In the genomic region with DNA sequence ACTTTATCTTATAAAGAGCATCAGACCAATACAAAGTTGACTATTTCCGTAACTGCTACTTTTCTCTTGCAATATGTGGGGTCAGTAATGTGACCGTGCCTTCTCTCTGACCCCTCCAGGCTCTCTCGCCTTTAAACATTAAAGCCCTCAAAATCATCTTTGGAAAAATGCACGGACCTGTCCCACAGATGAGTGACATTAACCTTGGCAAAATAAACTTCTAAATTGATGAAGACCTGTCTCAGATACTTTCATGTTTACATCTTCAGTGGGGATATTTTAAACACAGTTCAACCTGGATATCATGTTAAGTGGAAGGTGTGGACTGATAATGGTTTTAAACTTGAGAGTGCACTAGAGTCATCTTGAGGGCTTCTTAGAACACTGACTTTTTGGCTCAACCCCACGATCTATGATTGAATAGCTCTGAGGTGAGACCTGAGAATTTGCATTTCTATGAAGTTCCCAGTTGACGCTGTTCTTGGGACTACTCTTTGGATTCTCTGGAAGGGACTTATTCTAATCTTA, we compare ENCODE assay signal across 3 cellular contexts.
A peak's percentile ranks its signal among the peaks of the same experiment; 100 is the strongest.
TF ChIP-seq lines count a peak whose summit lies in the region.

No MANE protein-coding gene starts in this region.

TF ChIP-seq in HCT116, 20 proteins besides CTCF, POLR2A, EP300 and RAD21:
- TF ChIP-seq POLR2AphosphoS5 (IDR thresholded peaks at IDR 0.05; ENCODE audit: low read depth, low read length) (no peak), EGR1 (IDR thresholded peaks at IDR 0.05; ENCODE audit: low read depth) (no peak), SIN3A (IDR thresholded peaks at IDR 0.05; ENCODE audit: low read depth) (no peak), TCF7L2 (IDR thresholded peaks at IDR 0.05; ENCODE audit: borderline replicate concordance, extremely low read depth, insufficient read depth, insufficient read length) (no peak), ELF1 (IDR thresholded peaks at IDR 0.05; ENCODE audit: borderline replicate concordance, low read depth) (no peak)
- TF ChIP-seq, protein P1, sequence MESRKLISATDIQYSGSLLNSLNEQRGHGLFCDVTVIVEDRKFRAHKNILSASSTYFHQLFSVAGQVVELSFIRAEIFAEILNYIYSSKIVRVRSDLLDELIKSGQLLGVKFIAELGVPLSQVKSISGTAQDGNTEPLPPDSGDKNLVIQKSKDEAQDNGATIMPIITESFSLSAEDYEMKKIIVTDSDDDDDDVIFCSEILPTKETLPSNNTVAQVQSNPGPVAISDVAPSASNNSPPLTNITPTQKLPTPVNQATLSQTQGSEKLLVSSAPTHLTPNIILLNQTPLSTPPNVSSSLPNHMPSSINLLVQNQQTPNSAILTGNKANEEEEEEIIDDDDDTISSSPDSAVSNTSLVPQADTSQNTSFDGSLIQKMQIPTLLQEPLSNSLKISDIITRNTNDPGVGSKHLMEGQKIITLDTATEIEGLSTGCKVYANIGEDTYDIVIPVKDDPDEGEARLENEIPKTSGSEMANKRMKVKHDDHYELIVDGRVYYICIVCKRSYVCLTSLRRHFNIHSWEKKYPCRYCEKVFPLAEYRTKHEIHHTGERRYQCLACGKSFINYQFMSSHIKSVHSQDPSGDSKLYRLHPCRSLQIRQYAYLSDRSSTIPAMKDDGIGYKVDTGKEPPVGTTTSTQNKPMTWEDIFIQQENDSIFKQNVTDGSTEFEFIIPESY (IDR thresholded peaks at IDR 0.05; ENCODE audit: extremely low read depth, insufficient replicate concordance, low read length): no peak
TF ChIP-seq in HCT116: peak in this region for 0.

TF ChIP-seq in K562, 482 proteins besides CTCF, POLR2A, EP300 and RAD21 (continues in another document):
- no peak for TF ChIP-seq EHMT2 (IDR thresholded peaks at IDR 0.05)
- TF ChIP-seq NR2C1 (IDR thresholded peaks at IDR 0.05): 0 out of 2 replicates have a peak, but pooled peaks have one; percentile 20
- TF ChIP-seq NR2C1 (tag; IDR thresholded peaks at IDR 0.05): no peak
- TF ChIP-seq CBX1 (IDR thresholded peaks at IDR 0.05; ENCODE audit: low read depth): no peak
- no peak for TF ChIP-seq ZFP1 (CRISPR knock-in tag; IDR thresholded peaks at IDR 0.05)
- no peak for TF ChIP-seq NFATC3 (IDR thresholded peaks at IDR 0.05)
- TF ChIP-seq DMBX1 (CRISPR knock-in tag; IDR thresholded peaks at IDR 0.05; ENCODE audit: borderline replicate concordance): no peak
- TF ChIP-seq, protein P2, sequence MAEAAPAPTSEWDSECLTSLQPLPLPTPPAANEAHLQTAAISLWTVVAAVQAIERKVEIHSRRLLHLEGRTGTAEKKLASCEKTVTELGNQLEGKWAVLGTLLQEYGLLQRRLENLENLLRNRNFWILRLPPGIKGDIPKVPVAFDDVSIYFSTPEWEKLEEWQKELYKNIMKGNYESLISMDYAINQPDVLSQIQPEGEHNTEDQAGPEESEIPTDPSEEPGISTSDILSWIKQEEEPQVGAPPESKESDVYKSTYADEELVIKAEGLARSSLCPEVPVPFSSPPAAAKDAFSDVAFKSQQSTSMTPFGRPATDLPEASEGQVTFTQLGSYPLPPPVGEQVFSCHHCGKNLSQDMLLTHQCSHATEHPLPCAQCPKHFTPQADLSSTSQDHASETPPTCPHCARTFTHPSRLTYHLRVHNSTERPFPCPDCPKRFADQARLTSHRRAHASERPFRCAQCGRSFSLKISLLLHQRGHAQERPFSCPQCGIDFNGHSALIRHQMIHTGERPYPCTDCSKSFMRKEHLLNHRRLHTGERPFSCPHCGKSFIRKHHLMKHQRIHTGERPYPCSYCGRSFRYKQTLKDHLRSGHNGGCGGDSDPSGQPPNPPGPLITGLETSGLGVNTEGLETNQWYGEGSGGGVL (CRISPR knock-in tag; IDR thresholded peaks at IDR 0.05): no peak

TF ChIP-seq in H1, 55 proteins besides CTCF, POLR2A, EP300 and RAD21:
- TF ChIP-seq CREB1 (IDR thresholded peaks at IDR 0.05) (no peak), SP4 (IDR thresholded peaks at IDR 0.05; ENCODE audit: low read length) (no peak), RBBP5 (IDR thresholded peaks at IDR 0.05; ENCODE audit: borderline replicate concordance, low read depth, low read length) (no peak), CEBPB (IDR thresholded peaks at IDR 0.05; ENCODE audit: low read depth, low read length) (no peak), BCL11A (IDR thresholded peaks at IDR 0.05; ENCODE audit: low read depth in 2 of 2, low read length in 2 of 2) (no peak), EZH2 (IDR thresholded peaks at IDR 0.05; ENCODE audit: low read depth, low read length, severe bottlenecking) (no peak), BRCA1 (IDR thresholded peaks at IDR 0.05; ENCODE audit: low read depth, low read length) (no peak), TCF12 (IDR thresholded peaks at IDR 0.05; ENCODE audit: low read depth, low read length) (no peak), SUZ12 (IDR thresholded peaks at IDR 0.05; ENCODE audit: low read length) (no peak), HDAC6 (IDR thresholded peaks at IDR 0.05; ENCODE audit: low read depth, low read length) (no peak), RXRA (IDR thresholded peaks at IDR 0.05; ENCODE audit: insufficient read depth, low read depth, low read length) (no peak), POLR2AphosphoS5 (IDR thresholded peaks at IDR 0.05; ENCODE audit: low read depth, low read length) (no peak)
TF ChIP-seq in H1: peak in this region for 0.
